In genomic region chr14:96281486-96281885, GRCh38 we compare ENCODE assay signal across 2 cellular contexts.
TF ChIP-seq lines count a peak whose summit lies in the region.

No MANE protein-coding gene starts in this region.

TF ChIP-seq in SK-N-SH, 30 proteins besides CTCF, POLR2A, EP300 and RAD21 (continued from another document):
- TF ChIP-seq TAF1 (IDR thresholded peaks at IDR 0.05; ENCODE audit: borderline replicate concordance, low read depth, low read length) (no peak), TCF12 (IDR thresholded peaks at IDR 0.05) (no peak)

TF ChIP-seq in SK-N-SH treated with all-trans-retinoic acid at 6 μM for 48 hours, 23 proteins besides CTCF, POLR2A, EP300 and RAD21 (continued from another document):
- TF ChIP-seq PPARA (CRISPR knock-in tag; IDR thresholded peaks at IDR 0.05; ENCODE audit: borderline replicate concordance): no peak
- no peak for TF ChIP-seq SNAI2 (CRISPR knock-in tag; IDR thresholded peaks at IDR 0.05)
- no peak for TF ChIP-seq ZFP30 (CRISPR knock-in tag; IDR thresholded peaks at IDR 0.05)
- no peak for TF ChIP-seq BACH2 (CRISPR knock-in tag; IDR thresholded peaks at IDR 0.05; ENCODE audit: borderline replicate concordance)
- TF ChIP-seq ZNF565 (CRISPR knock-in tag; conservative IDR thresholded peaks at IDR 0.05; ENCODE audit: low read depth): no peak
- no peak for TF ChIP-seq PATZ1 (CRISPR knock-in tag; IDR thresholded peaks at IDR 0.05; ENCODE audit: borderline replicate concordance)
- no peak for TF ChIP-seq POU6F1 (CRISPR knock-in tag; IDR thresholded peaks at IDR 0.05; ENCODE audit: borderline replicate concordance, low read depth)
